In genomic region chr15:67125589-67126502, GRCh38 we compare ENCODE assay signal across 8 cellular contexts.
DNase-seq lines count a peak whose midpoint lies in the region; ATAC-seq, FAIRE-seq and TF ChIP-seq lines count a peak whose summit lies in the region.

No MANE protein-coding gene starts in this region.

- no peak for TF ChIP-seq CTCF in adrenal gland (IDR thresholded peaks at IDR 0.05)

- no peaks in the 10 kb centered on the region for H3K9me3 ChIP-seq in adrenal gland (replicated peaks in 1 of 3)
- peaks cover 0 to 2% (median 0%) of the 10 kb centered on the region in 5 donors for H3K9me3 ChIP-seq in subcutaneous abdominal adipose tissue (ENCODE audit: control insufficient read depth in 5 of 5, low read length in 5 of 5)

- H3K27me3 ChIP-seq in adrenal gland = no peaks in the 10 kb centered on the region
- H3K27me3 ChIP-seq in subcutaneous abdominal adipose tissue (ENCODE audit: control insufficient read depth in 5 of 5, insufficient read depth in 4 of 5, low read length in 5 of 5) = peaks cover 0 to 3% (median 0%) of the 10 kb centered on the region in 5 donors

- peaks cover 5% of the 10 kb centered on the region for H3K36me3 Mint-ChIP-seq in stimulated activated naive CD8-positive, alpha-beta T cell treated with anti-CD3 and anti-CD28 coated beads, Interleukin-15, Interleukin-2, amounts not matched to agents 100 ng/mL and 50 ng/mL, for 24 hours (ENCODE audit: low read depth)

- intact Hi-C loops in adrenal gland (cut with DNase I) = no loop called here

- peaks cover 76% of the 10 kb centered on the region for H3K4me1 Mint-ChIP-seq in stimulated activated naive CD8-positive, alpha-beta T cell treated with anti-CD3 and anti-CD28 coated beads, Interleukin-15, Interleukin-2, amounts not matched to agents 100 ng/mL and 50 ng/mL, for 24 hours (ENCODE audit: low read depth)
- H3K4me1 Mint-ChIP-seq in stimulated activated naive CD8-positive, alpha-beta T cell treated with anti-CD3 and anti-CD28 coated beads, Interleukin-15, amount 100 ng/mL, for 72 hours = peaks cover 66% of the 10 kb centered on the region

- H3K27ac Mint-ChIP-seq in stimulated activated naive CD8-positive, alpha-beta T cell treated with anti-CD3 and anti-CD28 coated beads, Interleukin-15, Interleukin-2, amounts not matched to agents 100 ng/mL and 50 ng/mL, for 24 hours = peak overlapping the region; percentile 7
- H3K27ac Mint-ChIP-seq in stimulated activated naive CD8-positive, alpha-beta T cell treated with anti-CD3 and anti-CD28 coated beads, Interleukin-15, amount 100 ng/mL, for 72 hours = no peak overlapping the region

- DNase-seq in stimulated activated naive CD8-positive, alpha-beta T cell treated with anti-CD3 and anti-CD28 coated beads, Interleukin-15, amount 100 ng/mL, for 72 hours = no peak
- peak; percentile 64 to 92 (median 87) for DNase-seq in adrenal gland
- peak; percentile 43 for DNase-seq in inferior parietal cortex (ENCODE audit: extremely low spot score)
- DNase-seq in GM12892 (ENCODE audit: insufficient read length) = no peak
- DNase-seq in SKM-1 (lab: John Stamatoyannopoulos, UW; ENCODE audit: unreplicated experiment) = no peak

- H3K4me1 ChIP-seq in adrenal gland (replicated peaks in 1 of 2) (peaks cover 21 to 41% of the 10 kb centered on the region in 2 donors), subcutaneous abdominal adipose tissue (ENCODE audit: control insufficient read depth in 5 of 5, insufficient read depth in 5 of 5, low read length in 5 of 5) (peaks cover 24 to 78% (median 66%) of the 10 kb centered on the region in 5 donors)

- peak overlapping the region in 4 of 5 donors; percentile 29 to 87 (median 63) for H3K9ac ChIP-seq in subcutaneous abdominal adipose tissue (ENCODE audit: low read length in 5 of 5)

- TF ChIP-seq POLR2A in adrenal gland (IDR thresholded peaks at IDR 0.05) = peak in 1 of 2 donors; percentile 60
- TF ChIP-seq POLR2A in GM12892 (IDR thresholded peaks at IDR 0.05; ENCODE audit: low read depth, low read length) = no peak

- ATAC-seq in stimulated activated naive CD8-positive, alpha-beta T cell treated with anti-CD3 and anti-CD28 coated beads, Interleukin-15, amount 100 ng/mL, for 72 hours = no peak
- ATAC-seq in HG03469 (IDR thresholded peaks at IDR 0.05; ENCODE audit: unreplicated experiment) = no peak

- H3K27ac ChIP-seq in adrenal gland (peak overlapping the region in 4 of 5 donors; percentile 56 to 75 (median 71)), subcutaneous abdominal adipose tissue (ENCODE audit: low read depth, low read length) (peak overlapping the region; percentile 98)

- no peaks in the 10 kb centered on the region for H3K27me3 Mint-ChIP-seq in stimulated activated naive CD8-positive, alpha-beta T cell treated with anti-CD3 and anti-CD28 coated beads, Interleukin-15, Interleukin-2, amounts not matched to agents 100 ng/mL and 50 ng/mL, for 24 hours
- no peaks in the 10 kb centered on the region for H3K27me3 Mint-ChIP-seq in stimulated activated naive CD8-positive, alpha-beta T cell treated with anti-CD3 and anti-CD28 coated beads, Interleukin-15, amount 100 ng/mL, for 72 hours

- WGBS in adrenal gland, 4 donors = 45 to 64% (median 48%) methylated on average over 14 to 20 of the region's 20 CpGs

- no peak overlapping the region for H3K4me3 Mint-ChIP-seq in stimulated activated naive CD8-positive, alpha-beta T cell treated with anti-CD3 and anti-CD28 coated beads, Interleukin-15, Interleukin-2, amounts not matched to agents 100 ng/mL and 50 ng/mL, for 24 hours
- no peak overlapping the region for H3K4me3 Mint-ChIP-seq in stimulated activated naive CD8-positive, alpha-beta T cell treated with anti-CD3 and anti-CD28 coated beads, Interleukin-15, amount 100 ng/mL, for 72 hours

- no peaks in the 10 kb centered on the region for H3K9me3 Mint-ChIP-seq in stimulated activated naive CD8-positive, alpha-beta T cell treated with anti-CD3 and anti-CD28 coated beads, Interleukin-15, Interleukin-2, amounts not matched to agents 100 ng/mL and 50 ng/mL, for 24 hours
- no peaks in the 10 kb centered on the region for H3K9me3 Mint-ChIP-seq in stimulated activated naive CD8-positive, alpha-beta T cell treated with anti-CD3 and anti-CD28 coated beads, Interleukin-15, amount 100 ng/mL, for 72 hours

- H3K36me3 ChIP-seq in adrenal gland (replicated peaks in 1 of 2) (no peaks in the 10 kb centered on the region), subcutaneous abdominal adipose tissue (ENCODE audit: control insufficient read depth in 5 of 5, insufficient read depth in 5 of 5, low read length in 5 of 5) (peaks cover 0 to 9% (median 0%) of the 10 kb centered on the region in 5 donors)

- no peak overlapping the region for H3K4me3 ChIP-seq in adrenal gland
- H3K4me3 ChIP-seq in subcutaneous abdominal adipose tissue (ENCODE audit: low read depth in 1 of 5, low read length in 5 of 5) = peak overlapping the region in 3 of 5 donors; percentile 14 to 36 (median 34)

- FAIRE-seq in GM12892 (lab: Jason Lieb, UNC) = no peak

Comparison
In these comparisons a context has a peak if more than half of its experiments do, and no peak if none do; other contexts are left out.
1. DNase-seq: peak in adrenal gland (7 of 7) and inferior parietal cortex (single experiment); none in stimulated activated naive CD8-positive, alpha-beta T cell treated with anti-CD3 and anti-CD28 coated beads, Interleukin-15, amount 100 ng/mL, for 72 hours (0 of 2), GM12892 (single experiment) and SKM-1 (single experiment).
2. H3K4me3 ChIP-seq: peak in subcutaneous abdominal adipose tissue (3 of 5); none in adrenal gland (0 of 4).